1 cellular context compared by ENCODE assay signal in genomic region chr16:67935402-67936123, GRCh38.
TF ChIP-seq lines count a peak whose summit lies in the region.

No MANE protein-coding gene starts in this region.

TF ChIP-seq in WTC11, 78 proteins besides CTCF, POLR2A, EP300 and RAD21 (continued from another document):
- TF ChIP-seq ZNF219 (CRISPR knock-in tag; IDR thresholded peaks at IDR 0.05; ENCODE audit: borderline replicate concordance) (0 out of 2 replicates have a peak, but pooled peaks have one; percentile 52), ZBTB43 (CRISPR knock-in tag; IDR thresholded peaks at IDR 0.05) (peak; percentile 18; the same call in 1 of the 2 replicates), ZMAT4 (CRISPR knock-in tag; IDR thresholded peaks at IDR 0.05) (peak; percentile 78), USF1 (CRISPR knock-in tag; IDR thresholded peaks at IDR 0.05) (peak; percentile 94), OVOL2 (CRISPR knock-in tag; IDR thresholded peaks at IDR 0.05; ENCODE audit: borderline replicate concordance) (no peak)
